In the genomic region with DNA sequence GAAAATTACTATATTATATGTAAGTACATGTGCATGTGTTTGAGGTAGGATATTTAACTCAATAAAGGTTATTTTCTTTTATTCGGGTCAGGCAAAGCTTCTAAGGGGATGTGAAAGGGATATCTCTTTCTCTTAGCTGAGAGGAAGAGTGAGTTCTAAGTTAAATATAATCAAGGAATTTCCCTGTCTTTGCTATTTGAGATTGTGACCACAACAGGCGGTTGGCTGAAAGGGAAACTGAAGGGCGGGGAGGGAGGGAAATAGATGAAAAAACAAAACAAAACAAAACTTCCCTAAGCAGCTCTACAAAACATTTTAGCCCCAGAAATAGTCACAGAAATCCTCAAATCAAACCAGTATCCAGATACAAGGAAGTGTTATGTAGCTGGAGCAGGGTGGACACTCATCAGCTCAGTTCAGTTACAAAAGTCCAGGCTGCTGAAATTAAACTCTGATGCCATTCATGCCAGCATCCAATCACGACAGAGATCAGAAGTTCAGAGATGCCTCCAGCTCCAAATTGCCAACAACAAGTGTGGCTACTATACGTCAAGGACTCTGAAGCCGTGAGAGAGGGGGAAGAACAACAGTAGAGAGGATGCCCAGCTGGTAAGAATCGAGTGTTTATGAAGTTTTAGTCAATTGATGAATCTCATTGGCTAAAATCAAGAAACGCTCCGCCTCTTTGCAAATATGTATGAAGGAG, we compare ENCODE assay signal across 8 cellular contexts. TPM values are rescaled to one million over a fixed set of nuclear protein-coding genes. Genes with fewer than 3 reads are reported as not detected.
A peak's percentile ranks its signal among the peaks of the same experiment; 100 is the strongest.
DNase-seq lines count a peak whose midpoint lies in the region; ATAC-seq and TF ChIP-seq lines count a peak whose summit lies in the region.

No MANE protein-coding gene starts in this region.

- no peaks in the 10 kb centered on the region for H3K9me3 ChIP-seq in BLaER1
- no peaks in the 10 kb centered on the region for H3K9me3 ChIP-seq in esophagus squamous epithelium

- TF ChIP-seq POLR2A in esophagus squamous epithelium (IDR thresholded peaks at IDR 0.05): no peak

- peak overlapping the region; percentile 71 for H3K4me2 ChIP-seq in BLaER1

- H4K20me1 ChIP-seq in BLaER1: no peaks in the 10 kb centered on the region

- WGBS in esophagus squamous epithelium, 2 donors: 54 to 72% methylated on average over 9 of the region's 9 CpGs

- ATAC-seq in GM19463 (IDR thresholded peaks at IDR 0.05; ENCODE audit: unreplicated experiment) (peak; percentile 69), HG03520 (IDR thresholded peaks at IDR 0.05; ENCODE audit: unreplicated experiment) (peak; percentile 57)
- peak; percentile 86 for ATAC-seq in effector memory CD8-positive, alpha-beta T cell (replicated peaks)

- peak overlapping the region; percentile 43 to 59 for H3K4me3 Mint-ChIP-seq in effector memory CD8-positive, alpha-beta T cell
- peak overlapping the region in 1 of 5 donors; percentile 36 for H3K4me3 Mint-ChIP-seq in immature natural killer cell

- H3K4me1 Mint-ChIP-seq in effector memory CD8-positive, alpha-beta T cell (ENCODE audit: low read depth in 2 of 2): peaks cover 11 to 12% of the 10 kb centered on the region in 2 donors
- peaks cover 0 to 9% of the 10 kb centered on the region in 2 donors for H3K4me1 Mint-ChIP-seq in immature natural killer cell

- no peaks in the 10 kb centered on the region for H3K36me3 ChIP-seq in BLaER1
- no peaks in the 10 kb centered on the region for H3K36me3 ChIP-seq in esophagus squamous epithelium

- H3K9ac ChIP-seq in BLaER1: no peak overlapping the region

- H3K27ac ChIP-seq in BLaER1: peak overlapping the region; percentile 46; the same call in 1 of the 2 replicates
- H3K27ac ChIP-seq in esophagus squamous epithelium: peak overlapping the region in 1 of 4 donors; percentile 0

- no peaks in the 10 kb centered on the region for H3K36me3 Mint-ChIP-seq in effector memory CD8-positive, alpha-beta T cell (ENCODE audit: insufficient read depth)
- H3K36me3 Mint-ChIP-seq in immature natural killer cell: no peaks in the 10 kb centered on the region

- no peaks in the 10 kb centered on the region for H3K27me3 ChIP-seq in BLaER1
- no peaks in the 10 kb centered on the region for H3K27me3 ChIP-seq in esophagus squamous epithelium

- H3K4me1 ChIP-seq in BLaER1 (peaks cover 39% of the 10 kb centered on the region), esophagus squamous epithelium (peaks cover 0 to 8% (median 0%) of the 10 kb centered on the region in 3 donors)

- H3K27ac Mint-ChIP-seq in effector memory CD8-positive, alpha-beta T cell: peak overlapping the region; percentile 18 to 82
- no peak overlapping the region for H3K27ac Mint-ChIP-seq in immature natural killer cell

- TF ChIP-seq CTCF in esophagus squamous epithelium (IDR thresholded peaks at IDR 0.05): no peak

- no peaks in the 10 kb centered on the region for H3K27me3 Mint-ChIP-seq in effector memory CD8-positive, alpha-beta T cell
- peaks cover 0 to 3% (median 0%) of the 10 kb centered on the region in 3 donors for H3K27me3 Mint-ChIP-seq in immature natural killer cell (ENCODE audit: low read depth in 3 of 3)

- intact Hi-C loops in esophagus squamous epithelium (cut with DNase I): no loop called here

- H3K9me3 Mint-ChIP-seq in effector memory CD8-positive, alpha-beta T cell: no peaks in the 10 kb centered on the region
- H3K9me3 Mint-ChIP-seq in immature natural killer cell: peaks cover 0 to 3% (median 0%) of the 10 kb centered on the region in 6 donors

- H3K4me3 ChIP-seq in BLaER1 (peak overlapping the region; percentile 21), esophagus squamous epithelium (peak overlapping the region in 1 of 4 donors; percentile 32)

- peak in 1 of 3 experiments; percentile 2 for DNase-seq in effector memory CD8-positive, alpha-beta T cell
- DNase-seq in esophagus squamous epithelium (lab: John Stamatoyannopoulos, UW) (no peak), immature natural killer cell (no peak), COLO829 (ENCODE audit: low spot score) (no peak)
- no peak for DNase-seq in effector CD4-positive, alpha-beta T cell

RNA-seq across cellular contexts. Expression of a gene that starts 0.4 kb away (rescaled TPM):
- 100 to 1,000 TPM; 111 to 162 (median 137) TPM for total RNA-seq in esophagus squamous epithelium
- not detected for polyA plus RNA-seq in immature natural killer cell

Comparison
In these comparisons a context has a peak if more than half of its experiments do, and no peak if none do; other contexts are left out.
1. H3K27ac Mint-ChIP-seq: peak in effector memory CD8-positive, alpha-beta T cell (2 of 2); none in immature natural killer cell (0 of 6).
2. Peak in every context shown above with its lines, with median percentiles within 50 percentile points of each other: ATAC-seq.